ENCODE assay signal across 7 cellular contexts in the genomic region with DNA sequence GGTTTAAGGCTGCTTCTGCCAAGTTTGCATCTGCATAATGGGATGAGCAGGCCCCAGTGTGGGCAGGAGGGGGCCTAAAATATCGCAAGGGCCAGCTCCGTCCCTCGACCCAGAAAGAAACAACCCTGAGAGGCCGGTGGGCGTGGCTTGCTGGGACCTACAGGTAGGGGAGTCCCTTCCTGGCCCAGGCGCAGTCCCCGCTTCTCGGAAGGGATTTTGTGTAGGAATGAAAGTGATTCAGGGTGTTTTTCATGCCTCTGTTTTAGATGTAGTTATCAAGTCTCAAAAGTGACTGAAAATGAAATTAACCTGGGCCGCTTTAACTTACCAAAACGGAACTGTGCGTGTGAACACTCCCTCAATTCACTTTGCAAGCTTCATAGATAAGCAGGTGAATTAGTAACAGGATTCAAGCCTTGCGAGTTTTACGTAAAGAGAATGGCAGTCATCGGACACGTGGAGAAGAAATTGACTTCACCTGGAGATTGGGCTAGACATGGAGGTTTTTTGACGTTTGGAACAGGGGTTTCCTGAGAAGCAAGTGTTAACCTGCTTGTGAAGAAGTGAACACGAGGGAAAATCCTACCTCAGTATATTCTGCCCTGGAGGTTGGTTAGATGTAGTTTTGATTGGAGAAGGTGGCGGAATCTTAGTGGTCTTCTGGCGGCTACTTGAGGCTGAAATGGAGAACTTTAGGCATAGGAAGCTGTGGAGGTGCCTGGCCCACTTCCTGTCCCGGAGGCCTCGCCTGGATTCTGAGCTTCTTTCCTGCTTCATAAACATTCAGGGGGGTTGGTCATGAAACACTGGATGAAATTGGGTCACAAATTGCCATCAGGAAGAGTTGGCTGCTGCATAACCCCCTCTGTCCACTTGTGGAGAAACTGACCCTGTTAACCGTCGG. TPM values are rescaled to one million over a fixed set of nuclear protein-coding genes. Genes with fewer than 3 reads are reported as not detected.
DNase-seq lines count a peak whose midpoint lies in the region; ATAC-seq and TF ChIP-seq lines count a peak whose summit lies in the region.

No MANE protein-coding gene starts in this region.

- intact Hi-C loops in adrenal gland (cut with DNase I): loop anchor here in 1 of 2 donors (10.0 kb wide), 1 partner anchor 138 kb away; no protein-coding TSS in a partner anchor

- DNase-seq in SK-N-MC (ENCODE audit: low read depth, low spot score) (no peak), adrenal gland (peak in 6 of 7 donors; percentile 28 to 64 (median 48)), iPS-NIHi7 (ENCODE audit: extremely low spot score) (peak; percentile 78), midbrain (lab: John Stamatoyannopoulos, UW) (no peak)
- DNase-seq in stimulated activated CD4-positive, alpha-beta T cell treated with anti-CD3 and anti-CD28 coated beads, Interleukin-1b, Interleukin-23, amount 100 ng/mL, for 4 hours (ENCODE audit: low read depth in 2 of 2): peak; percentile 77 to 91

- TF ChIP-seq CTCF in adrenal gland (IDR thresholded peaks at IDR 0.05): no peak

- no peak for TF ChIP-seq POLR2A in adrenal gland (IDR thresholded peaks at IDR 0.05)

- no peak overlapping the region for H3K9ac ChIP-seq in SK-N-MC (ENCODE audit: insufficient read length)

- no peaks in the 10 kb centered on the region for H3K27me3 ChIP-seq in adrenal gland

- H3K4me1 ChIP-seq in adrenal gland (replicated peaks in 1 of 2): peaks cover 31 to 53% of the 10 kb centered on the region in 2 donors

- H3K4me3 ChIP-seq in SK-N-MC (peak overlapping the region; percentile 87), adrenal gland (peak overlapping the region in 3 of 4 donors; percentile 21 to 98 (median 48))

- no peaks in the 10 kb centered on the region for H3K9me3 ChIP-seq in SK-N-MC (ENCODE audit: low read depth, low read length)
- H3K9me3 ChIP-seq in adrenal gland (replicated peaks in 1 of 3): no peaks in the 10 kb centered on the region

- H3K27ac ChIP-seq in SK-N-MC: no peak overlapping the region
- peak overlapping the region in 3 of 5 donors; percentile 82 to 95 (median 90) for H3K27ac ChIP-seq in adrenal gland

- 53 to 60% (median 56%) methylated on average over 23 of the region's 23 CpGs for WGBS in adrenal gland, 4 donors

- no peaks in the 10 kb centered on the region for H3K36me3 ChIP-seq in SK-N-MC (ENCODE audit: insufficient read depth, low read length)
- no peaks in the 10 kb centered on the region for H3K36me3 ChIP-seq in adrenal gland (replicated peaks in 1 of 2)

- ATAC-seq in GM19025 (IDR thresholded peaks at IDR 0.05; ENCODE audit: low read depth, unreplicated experiment) (peak; percentile 40), HG03045 (IDR thresholded peaks at IDR 0.05; ENCODE audit: unreplicated experiment) (peak; percentile 43)

RNA-seq across cellular contexts. Expression of gene NCK2, which starts 1.7 kb away (rescaled TPM):
- total RNA-seq in adrenal gland: 10 to 100 TPM; 29.8 to 56.0 (median 43.4) TPM
- polyA plus RNA-seq in adrenal gland: 10 to 100 TPM; 13.7 to 20.5 (median 18.2) TPM

Comparison
In these comparisons a context has a peak if more than half of its experiments do, and no peak if none do; other contexts are left out.
1. DNase-seq: peak in adrenal gland (6 of 7), iPS-NIHi7 (single experiment) and stimulated activated CD4-positive, alpha-beta T cell treated with anti-CD3 and anti-CD28 coated beads, Interleukin-1b, Interleukin-23, amount 100 ng/mL, for 4 hours (2 of 2); none in SK-N-MC (single experiment) and midbrain (single experiment).